29 cellular contexts compared by ENCODE assay signal in genomic region chr19:33086955-33087354, GRCh38. TPM values are rescaled to one million over a fixed set of nuclear protein-coding genes. Genes with fewer than 3 reads are reported as not detected.
"Had no signal": no experiment of that assay in that cellular context is flagged by ENCODE, and none has a peak within 500 bp of the region (broad histone marks: within the 10 kb centered on the region; RNA-seq: fewer than 3 reads in every experiment).

No MANE protein-coding gene starts in this region.

- ATAC-seq: natural killer cell; psoas muscle; right cardiac atrium; right lobe of liver; stimulated activated effector memory CD8-positive, alpha-beta T cell treated with anti-CD3 and anti-CD28 coated beads, Interleukin-12 subunit alpha, Interleukin-12 subunit beta, amount 100 ng/mL, for 72 hours; stimulated activated naive B cell treated with anti-CD40 and anti-IgM and Interleukin-4, amounts not matched to agents 10 μg/mL and 1 μg/mL and 100 μg/mL, for 72 hours had no signal

- DNase-seq: natural killer cell; occipital lobe; ovary; psoas muscle; right cardiac atrium; right lobe of liver; stimulated activated CD4-positive, alpha-beta T cell treated with anti-CD3 and anti-CD28 coated beads, Interleukin-15, amount 100 ng/mL, for 24 hours; stimulated activated CD4-positive, alpha-beta T cell treated with anti-CD3 and anti-CD28 coated beads, Interleukin-2, amount 100 ng/mL, for 24 hours; stimulated activated CD4-positive, alpha-beta T cell treated with anti-CD3 and anti-CD28 coated beads, Interleukin-2, amount 100 ng/mL, for 48 hours; stimulated activated CD4-positive, alpha-beta T cell treated with anti-CD3 and anti-CD28 coated beads, Interleukin-4, amount 100 ng/mL, for 24 hours; stimulated activated naive B cell treated with anti-CD40 and anti-IgM and Interleukin-4, amounts not matched to agents 10 μg/mL and 1 μg/mL and 100 μg/mL, for 72 hours; stimulated activated naive CD4-positive, alpha-beta T cell treated with Interleukin-2 at 50 U/mL for 16 hours; stomach; thyroid gland; trophoblast cell; upper lobe of left lung had no signal

- H3K4me3 ChIP-seq: neural progenitor cell, ovary, psoas muscle, right lobe of liver, skin epidermis, stomach, thoracic aorta, thyroid gland, tibial nerve, upper lobe of left lung, vagina had no signal

- H3K36me3 ChIP-seq: neural progenitor cell, ovary had no signal

- H3K27ac ChIP-seq: neural progenitor cell, ovary, parathyroid adenoma, psoas muscle, right lobe of liver, skin epidermis, stomach, thoracic aorta, thyroid gland, tibial nerve, upper lobe of left lung, vagina had no signal

- H3K4me1 ChIP-seq: neural progenitor cell had no signal

- H3K9me3 ChIP-seq: ovary, psoas muscle, right lobe of liver, stomach, thoracic aorta, thyroid gland, tibial nerve, upper lobe of left lung, vagina had no signal

- H3K27me3 ChIP-seq: neural progenitor cell, ovary, right lobe of liver, stomach, thyroid gland, tibial nerve, upper lobe of left lung, vagina had no signal

RNA-seq across cellular contexts. Expression of gene WDR88, which starts 45.0 kb away (rescaled TPM):
- total RNA-seq: natural killer cell, osteoblast, progenitor cell of endocrine pancreas, psoas muscle, renal cortical epithelial cell, right cardiac atrium, right lobe of liver, stomach, subcutaneous adipose tissue, temporal lobe, thoracic aorta, thyroid gland, tibial nerve, ureter, vagina had no signal
- polyA plus RNA-seq: ovary, right cardiac atrium, stomach had no signal
